Comparison of ENCODE assay signal across 1 cellular context in the genomic region with DNA sequence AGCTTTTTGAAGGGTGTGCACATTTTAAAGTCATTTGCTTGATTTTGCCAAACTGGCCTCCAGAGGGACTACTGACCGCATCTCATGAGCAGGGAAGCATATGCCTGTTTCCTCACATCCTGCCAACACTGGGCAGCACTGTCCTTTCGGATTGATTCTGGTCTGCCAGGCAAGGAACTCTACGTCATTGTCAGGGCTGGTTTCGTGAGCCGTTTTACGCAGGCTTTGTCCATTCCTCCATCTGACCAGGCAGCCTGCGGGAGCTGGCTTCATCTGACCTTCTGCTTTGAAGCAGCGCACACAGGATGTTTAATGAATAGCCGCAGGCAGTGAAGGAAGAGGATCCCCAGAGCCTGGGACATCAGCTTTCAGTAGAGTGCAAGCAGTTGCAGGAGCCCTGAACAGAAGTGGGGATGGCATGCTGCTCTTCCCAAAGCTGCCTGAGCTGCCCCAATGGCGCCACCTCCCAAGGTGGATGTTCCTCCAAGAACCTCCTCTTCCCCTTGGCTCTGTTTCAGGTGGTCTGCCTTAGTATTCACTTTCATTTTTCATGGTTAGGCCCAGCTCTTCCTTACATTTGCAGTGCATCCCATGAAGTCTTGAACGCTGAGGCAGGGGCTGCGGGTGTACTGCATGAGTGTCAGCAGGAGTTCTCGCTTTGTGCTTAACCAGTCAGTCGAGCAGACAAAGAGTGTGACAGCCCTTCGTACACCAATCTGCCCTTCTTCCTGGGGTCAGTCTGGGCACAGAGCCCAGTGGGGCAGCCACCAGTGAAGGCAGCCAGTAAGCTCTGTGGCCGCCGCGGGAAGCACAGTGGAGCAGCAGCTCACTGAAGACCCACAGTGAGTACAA.
TF ChIP-seq lines count a peak whose summit lies in the region.

No MANE protein-coding gene starts in this region.

TF ChIP-seq in SK-N-SH treated with all-trans-retinoic acid at 6 μM for 48 hours, 23 proteins besides CTCF, POLR2A, EP300 and RAD21 (continued from another document):
- TF ChIP-seq POU6F1 (CRISPR knock-in tag; IDR thresholded peaks at IDR 0.05; ENCODE audit: borderline replicate concordance, low read depth) (no peak), CSRNP3 (CRISPR knock-in tag; IDR thresholded peaks at IDR 0.05) (no peak), ZFP30 (CRISPR knock-in tag; IDR thresholded peaks at IDR 0.05) (no peak), ZNF70 (CRISPR knock-in tag; IDR thresholded peaks at IDR 0.05) (no peak), ZC3H10 (CRISPR knock-in tag; IDR thresholded peaks at IDR 0.05) (no peak), RARB (CRISPR knock-in tag; IDR thresholded peaks at IDR 0.05) (no peak), BACH2 (CRISPR knock-in tag; IDR thresholded peaks at IDR 0.05; ENCODE audit: borderline replicate concordance) (no peak), ZNF8 (CRISPR knock-in tag; IDR thresholded peaks at IDR 0.05) (no peak), ESRRG (CRISPR knock-in tag; IDR thresholded peaks at IDR 0.05) (no peak)
